ENCODE assay signal across 8 cellular contexts in genomic region chr17:31936615-31937609, GRCh38. TPM values are rescaled to one million over a fixed set of nuclear protein-coding genes. Genes with fewer than 3 reads are reported as not detected.
A peak's percentile ranks its signal among the peaks of the same experiment; 100 is the strongest.
DNase-seq lines count a peak whose midpoint lies in the region; ATAC-seq and TF ChIP-seq lines count a peak whose summit lies in the region.
"Not testable (repeated sequence)": the region's sequence is repeated elsewhere in the genome, so short reads cannot be mapped to it uniquely, and the experiment has no call there.

Gene SUZ12, plus strand, starts transcription at chr17:31937007. Its CDS starts 240 bp downstream, at chr17:31937247.

- peak; percentile 74 for DNase-seq in AG09319 (ENCODE audit: extremely low read depth, low read depth)
- peak; percentile 64 to 86 for DNase-seq in NCI-H446 (lab: John Stamatoyannopoulos, UW)
- DNase-seq in activated CD4-positive, CD25-positive, alpha-beta regulatory T cell (lab: John Stamatoyannopoulos, UW): peak; percentile 55 to 72 (median 62)
- peak; percentile 19 to 91 (median 77) for DNase-seq in caudate nucleus (lab: John Stamatoyannopoulos, UW)
- DNase-seq in islet precursor cell: peak; percentile 97
- peak; percentile 95 for DNase-seq in spleen

- ATAC-seq in GM19025 (IDR thresholded peaks at IDR 0.05; ENCODE audit: low read depth, unreplicated experiment): peak; percentile 96
- ATAC-seq in HG03280 (IDR thresholded peaks at IDR 0.05; ENCODE audit: unreplicated experiment): peak; percentile 96

- H3K4me3 ChIP-seq in spleen: peak within 1 kb of the TSS; percentile 65 to 94 (median 78)

- peaks cover 0 to 22% (median 10%) of the 10 kb centered on the region in 6 donors for H3K36me3 ChIP-seq in spleen

- H3K27ac ChIP-seq in caudate nucleus (ENCODE audit: low read depth, low read length) (peak within 1 kb of the TSS; percentile 67), spleen (peak within 1 kb of the TSS; percentile 79 to 95 (median 90))

- intact Hi-C loops in spleen (cut with DNase I; ENCODE audit: low total_unique reads): not testable (repeated sequence)

- not testable (repeated sequence) for H3K27me3 ChIP-seq in spleen (replicated peaks in 1 of 7)

- WGBS in spleen, 5 donors: 0 to 1% (median 0%) methylated on average over 43 to 92 of the region's 93 CpGs

- TF ChIP-seq POLR2A in spleen (IDR thresholded peaks at IDR 0.05): peak in 1 of 3 donors; percentile 21

- peaks cover 12 to 38% (median 23%) of the 10 kb centered on the region in 6 donors for H3K4me1 ChIP-seq in spleen

- not testable (repeated sequence) for H3K9me3 ChIP-seq in spleen

- not testable (repeated sequence) for TF ChIP-seq CTCF in AG09319 (IDR thresholded peaks at IDR 0.05; ENCODE audit: low read depth, low read length)
- TF ChIP-seq CTCF in spleen (IDR thresholded peaks at IDR 0.05 in 8 of 11, conservative IDR thresholded peaks at IDR 0.05 in 3 of 11): peak in 1 of 11 experiments; percentile 30

RNA-seq across cellular contexts. Expression of gene SUZ12, which starts in this region (rescaled TPM):
- 10 to 100 TPM; 29.1 to 38.7 (median 30.7) TPM for total RNA-seq in spleen
- 10 to 100 TPM; 14.9 to 18.4 (median 15.5) TPM for polyA plus RNA-seq in spleen

Comparison
In these comparisons a context has a peak if more than half of its experiments do, and no peak if none do; other contexts are left out.
1. Peak in every context shown above with its lines: DNase-seq, ATAC-seq, H3K4me3 ChIP-seq and H3K27ac ChIP-seq.